ENCODE assay signal across 1 cellular context in the genomic region with DNA sequence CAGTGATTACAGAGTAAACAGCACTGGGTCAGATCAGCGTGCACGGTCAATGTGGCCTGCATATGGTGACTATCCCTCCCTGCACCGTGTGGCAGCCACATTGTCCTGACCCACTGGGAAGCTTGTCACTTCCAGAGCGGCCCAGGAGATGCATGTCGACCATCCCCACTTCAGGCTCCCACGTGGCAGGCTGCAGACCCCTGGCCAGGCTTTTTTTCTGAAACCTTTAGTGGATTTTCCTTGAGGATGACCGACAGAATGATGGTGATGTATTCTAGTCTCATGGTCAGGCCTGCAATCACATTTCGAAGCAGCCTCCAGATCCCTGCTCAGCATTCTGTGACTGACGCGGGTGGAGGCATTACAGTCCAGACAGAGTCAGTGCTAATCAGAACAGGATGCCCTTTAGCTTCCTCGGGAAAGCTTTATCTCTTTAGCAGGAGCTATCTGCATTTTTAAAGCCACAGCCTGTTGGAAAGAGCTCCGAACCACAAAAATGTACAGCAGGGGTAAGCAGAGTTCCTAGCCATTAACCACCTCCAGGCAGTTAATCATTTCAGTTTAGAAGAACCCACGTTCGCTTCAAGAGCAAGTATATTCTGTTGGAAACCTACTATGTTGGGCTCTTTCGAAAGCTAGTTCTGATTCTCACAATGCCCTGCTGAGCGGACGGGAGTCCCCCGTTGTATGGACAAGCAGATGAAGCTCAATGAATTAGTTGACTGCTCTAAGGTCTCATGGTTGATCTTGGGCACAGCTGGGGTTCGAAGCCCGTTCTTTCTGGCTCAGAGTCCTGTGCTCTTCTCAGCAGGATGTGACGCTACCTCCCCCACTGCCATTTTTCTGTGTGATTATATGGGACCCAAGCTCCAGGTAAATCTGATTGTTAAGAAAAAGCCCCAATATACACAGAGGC.
TF ChIP-seq lines count a peak whose summit lies in the region.

No MANE protein-coding gene starts in this region.

TF ChIP-seq in K562, 482 proteins besides CTCF, POLR2A, EP300 and RAD21 (continued from another document and continues in another):
- TF ChIP-seq, protein P1, sequence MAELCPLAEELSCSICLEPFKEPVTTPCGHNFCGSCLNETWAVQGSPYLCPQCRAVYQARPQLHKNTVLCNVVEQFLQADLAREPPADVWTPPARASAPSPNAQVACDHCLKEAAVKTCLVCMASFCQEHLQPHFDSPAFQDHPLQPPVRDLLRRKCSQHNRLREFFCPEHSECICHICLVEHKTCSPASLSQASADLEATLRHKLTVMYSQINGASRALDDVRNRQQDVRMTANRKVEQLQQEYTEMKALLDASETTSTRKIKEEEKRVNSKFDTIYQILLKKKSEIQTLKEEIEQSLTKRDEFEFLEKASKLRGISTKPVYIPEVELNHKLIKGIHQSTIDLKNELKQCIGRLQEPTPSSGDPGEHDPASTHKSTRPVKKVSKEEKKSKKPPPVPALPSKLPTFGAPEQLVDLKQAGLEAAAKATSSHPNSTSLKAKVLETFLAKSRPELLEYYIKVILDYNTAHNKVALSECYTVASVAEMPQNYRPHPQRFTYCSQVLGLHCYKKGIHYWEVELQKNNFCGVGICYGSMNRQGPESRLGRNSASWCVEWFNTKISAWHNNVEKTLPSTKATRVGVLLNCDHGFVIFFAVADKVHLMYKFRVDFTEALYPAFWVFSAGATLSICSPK (IDR thresholded peaks at IDR 0.05; ENCODE audit: borderline replicate concordance), result no peak
- no peak for TF ChIP-seq COPS2 (conservative IDR thresholded peaks at IDR 0.05)
- TF ChIP-seq NEUROD1 (IDR thresholded peaks at IDR 0.05; ENCODE audit: borderline replicate concordance, low read depth, low read length, partially characterized antibody), result no peak
- no peak for TF ChIP-seq RAD51 (IDR thresholded peaks at IDR 0.05; ENCODE audit: borderline replicate concordance, low read depth)
- TF ChIP-seq, protein P2, sequence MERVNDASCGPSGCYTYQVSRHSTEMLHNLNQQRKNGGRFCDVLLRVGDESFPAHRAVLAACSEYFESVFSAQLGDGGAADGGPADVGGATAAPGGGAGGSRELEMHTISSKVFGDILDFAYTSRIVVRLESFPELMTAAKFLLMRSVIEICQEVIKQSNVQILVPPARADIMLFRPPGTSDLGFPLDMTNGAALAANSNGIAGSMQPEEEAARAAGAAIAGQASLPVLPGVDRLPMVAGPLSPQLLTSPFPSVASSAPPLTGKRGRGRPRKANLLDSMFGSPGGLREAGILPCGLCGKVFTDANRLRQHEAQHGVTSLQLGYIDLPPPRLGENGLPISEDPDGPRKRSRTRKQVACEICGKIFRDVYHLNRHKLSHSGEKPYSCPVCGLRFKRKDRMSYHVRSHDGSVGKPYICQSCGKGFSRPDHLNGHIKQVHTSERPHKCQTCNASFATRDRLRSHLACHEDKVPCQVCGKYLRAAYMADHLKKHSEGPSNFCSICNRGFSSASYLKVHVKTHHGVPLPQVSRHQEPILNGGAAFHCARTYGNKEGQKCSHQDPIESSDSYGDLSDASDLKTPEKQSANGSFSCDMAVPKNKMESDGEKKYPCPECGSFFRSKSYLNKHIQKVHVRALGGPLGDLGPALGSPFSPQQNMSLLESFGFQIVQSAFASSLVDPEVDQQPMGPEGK (CRISPR knock-in tag; IDR thresholded peaks at IDR 0.05; ENCODE audit: borderline replicate concordance), result no peak
- no peak for TF ChIP-seq HDGF (IDR thresholded peaks at IDR 0.05)
- TF ChIP-seq SIX5 (IDR thresholded peaks at IDR 0.05; ENCODE audit: borderline replicate concordance in 1 of 2, insufficient read depth in 1 of 2, low read depth in 1 of 2, low read length in 2 of 2), result no peak
- TF ChIP-seq NR2C1 (IDR thresholded peaks at IDR 0.05), result no peak
- 0 out of 2 replicates have a peak, but pooled peaks have one; percentile 17 for TF ChIP-seq NR2C1 (tag; IDR thresholded peaks at IDR 0.05)
- no peak for TF ChIP-seq ZNF3 (CRISPR knock-in tag; IDR thresholded peaks at IDR 0.05)
- TF ChIP-seq ZNF77 (CRISPR knock-in tag; IDR thresholded peaks at IDR 0.05), result no peak
- TF ChIP-seq PYGO2 (tag; IDR thresholded peaks at IDR 0.05), result no peak
- peak in 1 of 2 experiments; percentile 86; a peak in 2 of 4 replicates for TF ChIP-seq HDAC1 (IDR thresholded peaks at IDR 0.05)
- TF ChIP-seq, protein P3, sequence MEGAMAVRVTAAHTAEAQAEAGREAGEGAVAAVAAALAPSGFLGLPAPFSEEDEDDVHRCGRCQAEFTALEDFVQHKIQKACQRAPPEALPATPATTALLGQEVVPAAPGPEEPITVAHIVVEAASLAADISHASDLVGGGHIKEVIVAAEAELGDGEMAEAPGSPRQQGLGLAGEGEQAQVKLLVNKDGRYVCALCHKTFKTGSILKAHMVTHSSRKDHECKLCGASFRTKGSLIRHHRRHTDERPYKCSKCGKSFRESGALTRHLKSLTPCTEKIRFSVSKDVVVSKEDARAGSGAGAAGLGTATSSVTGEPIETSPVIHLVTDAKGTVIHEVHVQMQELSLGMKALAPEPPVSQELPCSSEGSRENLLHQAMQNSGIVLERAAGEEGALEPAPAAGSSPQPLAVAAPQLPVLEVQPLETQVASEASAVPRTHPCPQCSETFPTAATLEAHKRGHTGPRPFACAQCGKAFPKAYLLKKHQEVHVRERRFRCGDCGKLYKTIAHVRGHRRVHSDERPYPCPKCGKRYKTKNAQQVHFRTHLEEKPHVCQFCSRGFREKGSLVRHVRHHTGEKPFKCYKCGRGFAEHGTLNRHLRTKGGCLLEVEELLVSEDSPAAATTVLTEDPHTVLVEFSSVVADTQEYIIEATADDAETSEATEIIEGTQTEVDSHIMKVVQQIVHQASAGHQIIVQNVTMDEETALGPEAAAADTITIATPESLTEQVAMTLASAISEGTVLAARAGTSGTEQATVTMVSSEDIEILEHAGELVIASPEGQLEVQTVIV (CRISPR knock-in tag; IDR thresholded peaks at IDR 0.05; ENCODE audit: borderline replicate concordance), result no peak
- TF ChIP-seq, protein P4, sequence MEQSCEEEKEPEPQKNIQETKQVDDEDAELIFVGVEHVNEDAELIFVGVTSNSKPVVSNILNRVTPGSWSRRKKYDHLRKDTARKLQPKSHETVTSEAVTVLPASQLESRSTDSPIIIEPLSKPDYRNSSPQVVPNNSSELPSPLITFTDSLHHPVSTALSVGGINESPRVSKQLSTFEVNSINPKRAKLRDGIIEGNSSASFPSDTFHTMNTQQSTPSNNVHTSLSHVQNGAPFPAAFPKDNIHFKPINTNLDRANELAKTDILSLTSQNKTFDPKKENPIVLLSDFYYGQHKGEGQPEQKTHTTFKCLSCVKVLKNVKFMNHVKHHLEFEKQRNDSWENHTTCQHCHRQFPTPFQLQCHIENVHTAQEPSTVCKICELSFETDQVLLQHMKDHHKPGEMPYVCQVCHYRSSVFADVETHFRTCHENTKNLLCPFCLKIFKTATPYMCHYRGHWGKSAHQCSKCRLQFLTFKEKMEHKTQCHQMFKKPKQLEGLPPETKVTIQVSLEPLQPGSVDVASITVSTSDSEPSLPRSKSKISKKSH (CRISPR knock-in tag; IDR thresholded peaks at IDR 0.05), result no peak
- TF ChIP-seq ZNF507 (tag; conservative IDR thresholded peaks at IDR 0.05), result no peak
- TF ChIP-seq, protein P5, sequence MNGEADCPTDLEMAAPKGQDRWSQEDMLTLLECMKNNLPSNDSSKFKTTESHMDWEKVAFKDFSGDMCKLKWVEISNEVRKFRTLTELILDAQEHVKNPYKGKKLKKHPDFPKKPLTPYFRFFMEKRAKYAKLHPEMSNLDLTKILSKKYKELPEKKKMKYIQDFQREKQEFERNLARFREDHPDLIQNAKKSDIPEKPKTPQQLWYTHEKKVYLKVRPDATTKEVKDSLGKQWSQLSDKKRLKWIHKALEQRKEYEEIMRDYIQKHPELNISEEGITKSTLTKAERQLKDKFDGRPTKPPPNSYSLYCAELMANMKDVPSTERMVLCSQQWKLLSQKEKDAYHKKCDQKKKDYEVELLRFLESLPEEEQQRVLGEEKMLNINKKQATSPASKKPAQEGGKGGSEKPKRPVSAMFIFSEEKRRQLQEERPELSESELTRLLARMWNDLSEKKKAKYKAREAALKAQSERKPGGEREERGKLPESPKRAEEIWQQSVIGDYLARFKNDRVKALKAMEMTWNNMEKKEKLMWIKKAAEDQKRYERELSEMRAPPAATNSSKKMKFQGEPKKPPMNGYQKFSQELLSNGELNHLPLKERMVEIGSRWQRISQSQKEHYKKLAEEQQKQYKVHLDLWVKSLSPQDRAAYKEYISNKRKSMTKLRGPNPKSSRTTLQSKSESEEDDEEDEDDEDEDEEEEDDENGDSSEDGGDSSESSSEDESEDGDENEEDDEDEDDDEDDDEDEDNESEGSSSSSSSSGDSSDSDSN (IDR thresholded peaks at IDR 0.05; ENCODE audit: borderline replicate concordance in 1 of 2, low read depth in 2 of 2, low read length in 2 of 2), result 0 out of 4 replicates have a peak, but pooled peaks of 1 of the 2 experiments have one; percentile 46
- peak; percentile 52; the same call in 1 of the 2 replicates for TF ChIP-seq DPF2 (IDR thresholded peaks at IDR 0.05)
- peak; percentile 90 for TF ChIP-seq ZNF175 (CRISPR knock-in tag; IDR thresholded peaks at IDR 0.05; ENCODE audit: low read depth)
- TF ChIP-seq ZNF589 (CRISPR knock-in tag; IDR thresholded peaks at IDR 0.05; ENCODE audit: low read depth), result no peak
- no peak for TF ChIP-seq SREBF2 (CRISPR knock-in tag; IDR thresholded peaks at IDR 0.05)
- no peak for TF ChIP-seq SNIP1 (IDR thresholded peaks at IDR 0.05; ENCODE audit: low read depth)
- TF ChIP-seq ZNF431 (CRISPR knock-in tag; IDR thresholded peaks at IDR 0.05), result 0 out of 2 replicates have a peak, but pooled peaks have one; percentile 34
- TF ChIP-seq TRIM24 (IDR thresholded peaks at IDR 0.05), result no peak
- no peak for TF ChIP-seq TSC22D4 (tag; IDR thresholded peaks at IDR 0.05)
- TF ChIP-seq, protein P6, sequence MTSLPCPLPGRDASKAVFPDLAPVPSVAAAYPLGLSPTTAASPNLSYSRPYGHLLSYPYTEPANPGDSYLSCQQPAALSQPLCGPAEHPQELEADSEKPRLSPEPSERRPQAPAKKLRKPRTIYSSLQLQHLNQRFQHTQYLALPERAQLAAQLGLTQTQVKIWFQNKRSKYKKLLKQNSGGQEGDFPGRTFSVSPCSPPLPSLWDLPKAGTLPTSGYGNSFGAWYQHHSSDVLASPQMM (CRISPR knock-in tag; IDR thresholded peaks at IDR 0.05), result no peak
- peak; percentile 84 for TF ChIP-seq L3MBTL2 (IDR thresholded peaks at IDR 0.05)
- TF ChIP-seq SAFB2 (IDR thresholded peaks at IDR 0.05; ENCODE audit: borderline replicate concordance, low read depth, low read length, severe bottlenecking), result no peak
- TF ChIP-seq STAG1 (CRISPR knock-in tag; IDR thresholded peaks at IDR 0.05; ENCODE audit: borderline replicate concordance), result no peak
- TF ChIP-seq ETV1 (tag; conservative IDR thresholded peaks at IDR 0.05; ENCODE audit: low read depth), result peak; percentile 78
- no peak for TF ChIP-seq ILF3 (IDR thresholded peaks at IDR 0.05; ENCODE audit: borderline replicate concordance)
- TF ChIP-seq POLR3G (IDR thresholded peaks at IDR 0.05; ENCODE audit: extremely low read depth, insufficient read length, insufficient replicate concordance), result no peak
- TF ChIP-seq, protein P7, sequence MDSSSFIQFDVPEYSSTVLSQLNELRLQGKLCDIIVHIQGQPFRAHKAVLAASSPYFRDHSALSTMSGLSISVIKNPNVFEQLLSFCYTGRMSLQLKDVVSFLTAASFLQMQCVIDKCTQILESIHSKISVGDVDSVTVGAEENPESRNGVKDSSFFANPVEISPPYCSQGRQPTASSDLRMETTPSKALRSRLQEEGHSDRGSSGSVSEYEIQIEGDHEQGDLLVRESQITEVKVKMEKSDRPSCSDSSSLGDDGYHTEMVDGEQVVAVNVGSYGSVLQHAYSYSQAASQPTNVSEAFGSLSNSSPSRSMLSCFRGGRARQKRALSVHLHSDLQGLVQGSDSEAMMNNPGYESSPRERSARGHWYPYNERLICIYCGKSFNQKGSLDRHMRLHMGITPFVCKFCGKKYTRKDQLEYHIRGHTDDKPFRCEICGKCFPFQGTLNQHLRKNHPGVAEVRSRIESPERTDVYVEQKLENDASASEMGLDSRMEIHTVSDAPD (CRISPR knock-in tag; IDR thresholded peaks at IDR 0.05), result no peak
- TF ChIP-seq YBX1 (IDR thresholded peaks at IDR 0.05), result no peak
- TF ChIP-seq ZNF384 (IDR thresholded peaks at IDR 0.05; ENCODE audit: low read depth, low read length), result no peak
- no peak for TF ChIP-seq TAF15 (IDR thresholded peaks at IDR 0.05; ENCODE audit: low read depth, low read length)
- TF ChIP-seq, protein P8, sequence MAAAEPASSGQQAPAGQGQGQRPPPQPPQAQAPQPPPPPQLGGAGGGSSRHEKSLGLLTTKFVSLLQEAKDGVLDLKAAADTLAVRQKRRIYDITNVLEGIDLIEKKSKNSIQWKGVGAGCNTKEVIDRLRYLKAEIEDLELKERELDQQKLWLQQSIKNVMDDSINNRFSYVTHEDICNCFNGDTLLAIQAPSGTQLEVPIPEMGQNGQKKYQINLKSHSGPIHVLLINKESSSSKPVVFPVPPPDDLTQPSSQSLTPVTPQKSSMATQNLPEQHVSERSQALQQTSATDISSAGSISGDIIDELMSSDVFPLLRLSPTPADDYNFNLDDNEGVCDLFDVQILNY (CRISPR knock-in tag; IDR thresholded peaks at IDR 0.05), result no peak
- TF ChIP-seq, protein P9, sequence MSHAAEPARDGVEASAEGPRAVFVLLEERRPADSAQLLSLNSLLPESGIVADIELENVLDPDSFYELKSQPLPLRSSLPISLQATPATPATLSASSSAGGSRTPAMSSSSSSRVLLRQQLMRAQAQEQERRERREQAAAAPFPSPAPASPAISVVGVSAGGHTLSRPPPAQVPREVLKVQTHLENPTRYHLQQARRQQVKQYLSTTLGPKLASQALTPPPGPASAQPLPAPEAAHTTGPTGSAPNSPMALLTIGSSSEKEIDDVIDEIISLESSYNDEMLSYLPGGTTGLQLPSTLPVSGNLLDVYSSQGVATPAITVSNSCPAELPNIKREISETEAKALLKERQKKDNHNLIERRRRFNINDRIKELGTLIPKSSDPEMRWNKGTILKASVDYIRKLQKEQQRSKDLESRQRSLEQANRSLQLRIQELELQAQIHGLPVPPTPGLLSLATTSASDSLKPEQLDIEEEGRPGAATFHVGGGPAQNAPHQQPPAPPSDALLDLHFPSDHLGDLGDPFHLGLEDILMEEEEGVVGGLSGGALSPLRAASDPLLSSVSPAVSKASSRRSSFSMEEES (CRISPR knock-in tag; IDR thresholded peaks at IDR 0.05), result no peak
- no peak for TF ChIP-seq KAT8 (IDR thresholded peaks at IDR 0.05; ENCODE audit: low read depth)
- no peak for TF ChIP-seq MCM2 (IDR thresholded peaks at IDR 0.05; ENCODE audit: low read depth)
- TF ChIP-seq TEAD1 (CRISPR knock-in tag; IDR thresholded peaks at IDR 0.05), result peak; percentile 62 to 89; a peak in 3 of 4 replicates
- no peak for TF ChIP-seq BDP1 (IDR thresholded peaks at IDR 0.05; ENCODE audit: insufficient read depth, insufficient read length)
